9 cellular contexts compared by ENCODE assay signal in genomic region chr10:50432206-50432605, GRCh38.
DNase-seq lines count a peak whose midpoint lies in the region; ATAC-seq and TF ChIP-seq lines count a peak whose summit lies in the region.
"Had no signal": no experiment of that assay in that cellular context is flagged by ENCODE, and none has a peak within 500 bp of the region (broad histone marks: within the 10 kb centered on the region; RNA-seq: fewer than 3 reads in every experiment).

No MANE protein-coding gene starts in this region.

- H3K27ac Mint-ChIP-seq in natural killer cell: peak overlapping the region; percentile 11 to 53

- H3K4me2 ChIP-seq in GM23248 (ENCODE audit: unreplicated experiment): peak overlapping the region; percentile 96

- H3F3A ChIP-seq in GM23248 (ENCODE audit: insufficient read depth): peaks cover 21% of the 10 kb centered on the region

- H3K79me2 ChIP-seq in GM23248 (ENCODE audit: insufficient read depth): no peaks in the 10 kb centered on the region

- no peak for TF ChIP-seq CTCF in natural killer cell (IDR thresholded peaks at IDR 0.05)

- 33 to 38% methylated on average over 1 of the region's 1 CpG for WGBS in GM23248 (ENCODE audit: low coverage in 1 of 2, low lambda C conversion rate in 2 of 2, missing lambda C conversion rate in 2 of 2), 2 experiments

- intact Hi-C loops in natural killer cell (cut with micrococcal nuclease): no loop called here

- H4K20me1 ChIP-seq in GM23248 (ENCODE audit: insufficient read depth): no peaks in the 10 kb centered on the region

- no peak overlapping the region for H3K9ac ChIP-seq in GM23248

- H3K36me3 Mint-ChIP-seq in natural killer cell: peaks cover 7% of the 10 kb centered on the region

- peak; percentile 28 for DNase-seq in GM23248
- no peak for DNase-seq in natural killer cell
- DNase-seq in NCI-H2029 (lab: John Stamatoyannopoulos, UW): no peak
- no peak for DNase-seq in COLO829 (ENCODE audit: low spot score)
- DNase-seq in H4 (ENCODE audit: low spot score): no peak
- no peak for DNase-seq in NK-92 (lab: John Stamatoyannopoulos, UW; ENCODE audit: unreplicated experiment)

- H3K9me2 ChIP-seq in GM23248 (ENCODE audit: insufficient read depth): no peaks in the 10 kb centered on the region

- H3K36me3 ChIP-seq in GM23248 (ENCODE audit: low read depth): no peaks in the 10 kb centered on the region

- in situ Hi-C loops in GM23248 (cut with MboI): no loop called here

- H3K9me3 Mint-ChIP-seq in natural killer cell: no peaks in the 10 kb centered on the region

- no peaks in the 10 kb centered on the region for H3K27me3 Mint-ChIP-seq in natural killer cell (ENCODE audit: low read depth in 2 of 2)

- H3K4me1 Mint-ChIP-seq in natural killer cell: peaks cover 18 to 21% of the 10 kb centered on the region in 2 donors

- peaks cover 25% of the 10 kb centered on the region for H3K4me1 ChIP-seq in GM23248 (ENCODE audit: insufficient read depth)

- H3K27me3 ChIP-seq in GM23248 (replicated peaks; ENCODE audit: insufficient read depth): no peaks in the 10 kb centered on the region

- H3K27ac ChIP-seq in GM23248: peak overlapping the region; percentile 93
- H3K27ac ChIP-seq: RWPE1 had no signal

- H2AFZ ChIP-seq in GM23248: no peak overlapping the region

- no peak overlapping the region for H3K4me3 Mint-ChIP-seq in natural killer cell

- H3K9me3 ChIP-seq in GM23248 (ENCODE audit: low read depth): no peaks in the 10 kb centered on the region

- ATAC-seq in GM19023 (IDR thresholded peaks at IDR 0.05; ENCODE audit: unreplicated experiment) (peak; percentile 27), HG03520 (IDR thresholded peaks at IDR 0.05; ENCODE audit: unreplicated experiment) (peak; percentile 45), natural killer cell (no peak)

- H3K4me3 ChIP-seq in GM23248: peak overlapping the region; percentile 68; the same call in 1 of the 2 replicates

Comparison
In these comparisons a context has a peak if more than half of its experiments do, and no peak if none do; other contexts are left out.
1. ATAC-seq: peak in GM19023 (single experiment) and HG03520 (single experiment); none in natural killer cell (0 of 3).